ENCODE assay signal across 9 cellular contexts in genomic region chr16:88442435-88442810, GRCh38. TPM values are rescaled to one million over a fixed set of nuclear protein-coding genes. Genes with fewer than 3 reads are reported as not detected.
DNase-seq lines count a peak whose midpoint lies in the region; ATAC-seq, FAIRE-seq and TF ChIP-seq lines count a peak whose summit lies in the region.
"Had no signal": no experiment of that assay in that cellular context is flagged by ENCODE, and none has a peak within 500 bp of the region (broad histone marks: within the 10 kb centered on the region; RNA-seq: fewer than 3 reads in every experiment).

No MANE protein-coding gene starts in this region.

- WGBS in H1 (ENCODE audit: extremely low coverage in 1 of 2, insufficient coverage in 1 of 2, insufficient read length in 1 of 2, insufficient replicate concordance in 2 of 2, low coverage in 1 of 2, low lambda C conversion rate in 2 of 2, missing lambda C conversion rate in 1 of 2), 2 experiments: 90% methylated on average over 8 of the region's 9 CpGs; no CpG with 5 or more reads in 1 of the 2 experiments

- no peaks in the 10 kb centered on the region for H3K36me3 ChIP-seq in H1 (ENCODE audit: control insufficient read depth in 2 of 4, insufficient read depth in 4 of 4, low read length in 3 of 4)
- H3K36me3 ChIP-seq: BE2C had no signal

- no peak for FAIRE-seq in H1 (lab: Jason Lieb, UNC)

- H4K20me1 ChIP-seq in H1 (replicated peaks in 1 of 2; ENCODE audit: control insufficient read depth in 1 of 2, insufficient read depth in 2 of 2, low read length in 2 of 2): no peaks in the 10 kb centered on the region

- H3K4ac ChIP-seq in H1 (replicated peaks; ENCODE audit: insufficient read length, low read depth, low read length): no peak overlapping the region

- no peak for DNase-seq in AG04450 (ENCODE audit: low read depth, low spot score)
- DNase-seq in COLO668 (lab: John Stamatoyannopoulos, UW; ENCODE audit: unreplicated experiment): peak; percentile 23
- DNase-seq in NCI-H345 treated with DMSO at 0.1 percent for 48 hours (lab: John Stamatoyannopoulos, UW; ENCODE audit: unreplicated experiment): peak; percentile 13
- no peak for DNase-seq in H1 (ENCODE audit: low read depth in 1 of 2, low spot score in 2 of 2)
- no peak for DNase-seq in glomerular visceral epithelial cell (ENCODE audit: extremely low spot score)
- no peak for DNase-seq in NOMO-1 (lab: John Stamatoyannopoulos, UW; ENCODE audit: unreplicated experiment in 2 of 2)

- H2BK5ac ChIP-seq in H1 (ENCODE audit: low read depth, low read length): no peak overlapping the region

- peak overlapping the region; percentile 39; the same call in 1 of the 2 replicates for H2BK12ac ChIP-seq in H1 (ENCODE audit: low read depth, low read length)

- no peak overlapping the region for H4K5ac ChIP-seq in H1 (ENCODE audit: insufficient read length, low read depth, low read length)

- H3K9me3 ChIP-seq in AG04450 (ENCODE audit: control insufficient read depth, insufficient read depth, low read length) (no peaks in the 10 kb centered on the region; the same call in 1 of the 2 replicates), H1 (ENCODE audit: insufficient read depth in 2 of 2, low read depth in 1 of 2, low read length in 1 of 2) (no peaks in the 10 kb centered on the region)
- H3K9me3 ChIP-seq: BE2C had no signal

- H2BK120ac ChIP-seq in H1 (replicated peaks; ENCODE audit: low read depth, low read length): no peak overlapping the region

- H3K27me3 ChIP-seq in AG04450 (ENCODE audit: control insufficient read depth, insufficient read depth, low read length): peaks cover 2% of the 10 kb centered on the region
- H3K27me3 ChIP-seq in H1 (replicated peaks in 1 of 4; ENCODE audit: control insufficient read depth in 3 of 4, extremely low read depth in 1 of 4, insufficient read depth in 3 of 4, low read length in 3 of 4): peaks cover 0 to 3% (median 0%) of the 10 kb centered on the region in 4 experiments; a peak in 1 of 7 replicates
- H3K27me3 ChIP-seq: BE2C, SJSA1 had no signal

- POLR2A ChIA-PET in AG04450 (lab: Yijun Ruan, JAX): no interaction called here
- POLR2A ChIA-PET in H1 (lab: Charles Lee; ENCODE audit: partially characterized antibody): no interaction called here

- no peak for TF ChIP-seq EP300 in H1 (IDR thresholded peaks at IDR 0.05; ENCODE audit: borderline replicate concordance in 1 of 2, low read depth in 2 of 2, low read length in 2 of 2)

- H3K79me1 ChIP-seq in H1 (ENCODE audit: low read depth, low read length): no peaks in the 10 kb centered on the region

- ATAC-seq in GM18505 (IDR thresholded peaks at IDR 0.05; ENCODE audit: unreplicated experiment): no peak

- H4K91ac ChIP-seq in H1 (replicated peaks; ENCODE audit: insufficient read length, low read length): no peak overlapping the region

- H3K56ac ChIP-seq in H1 (replicated peaks; ENCODE audit: insufficient read length, low read depth, low read length): no peak overlapping the region

- no peaks in the 10 kb centered on the region for H3K23me2 ChIP-seq in H1 (ENCODE audit: low read depth, low read length)

- TF ChIP-seq RAD21 in H1 (IDR thresholded peaks at IDR 0.05 in 1 of 2, conservative IDR thresholded peaks at IDR 0.05 in 1 of 2; ENCODE audit: low read depth in 2 of 2, low read length in 2 of 2): no peak

- H3K27ac ChIP-seq in AG04450 (ENCODE audit: low read depth, low read length) (no peak overlapping the region), H1 (ENCODE audit: low read depth, low read length) (no peak overlapping the region)
- H3K27ac ChIP-seq: SJSA1 had no signal

- H2AK5ac ChIP-seq in H1 (ENCODE audit: low read depth, low read length): no peak overlapping the region

- peaks cover 0 to 11% (median 1%) of the 10 kb centered on the region in 4 experiments; a peak in 3 of 7 replicates for H3K4me1 ChIP-seq in H1 (replicated peaks in 1 of 4; ENCODE audit: control insufficient read depth in 3 of 4, insufficient read depth in 4 of 4, low read length in 3 of 4)
- H3K4me1 ChIP-seq: BE2C had no signal

- H3K79me2 ChIP-seq in H1 (ENCODE audit: control insufficient read depth in 1 of 2, insufficient read depth in 2 of 2, low read length in 2 of 2): no peaks in the 10 kb centered on the region

- CTCF ChIA-PET in AG04450 (lab: Charles Lee) (no interaction called here), H1 (lab: Charles Lee; ENCODE audit: partially characterized antibody) (interaction anchor here (1.4 kb wide), 1 partner anchor 17 kb away, joined by 5 read pairs; no protein-coding TSS in a partner anchor)

- no peak overlapping the region; a peak in 1 of 4 replicates for H3K4me2 ChIP-seq in H1 (ENCODE audit: insufficient read depth in 1 of 2, low read depth in 2 of 2, low read length in 2 of 2)

- H3K18ac ChIP-seq in H1 (ENCODE audit: extremely low read depth, low read length): no peak overlapping the region; the same call in 1 of the 2 replicates

- no peak overlapping the region for H3K14ac ChIP-seq in H1 (ENCODE audit: insufficient read length)

- TF ChIP-seq POLR2A in H1 (IDR thresholded peaks at IDR 0.05; ENCODE audit: control extremely low read depth in 1 of 2, low read depth in 2 of 2, low read length in 2 of 2) (no peak), GM18505 (IDR thresholded peaks at IDR 0.05; ENCODE audit: borderline replicate concordance, extremely low read depth, insufficient read depth, insufficient read length) (no peak)

- H3K9ac ChIP-seq in H1 (replicated peaks in 1 of 4; ENCODE audit: extremely low read depth in 1 of 4, low read depth in 3 of 4, low read length in 3 of 4): no peak overlapping the region

- TF ChIP-seq CTCF in AG04450 (IDR thresholded peaks at IDR 0.05; ENCODE audit: low read depth, low read length): peak; percentile 4; the same call in 1 of the 2 replicates
- TF ChIP-seq CTCF in H1 (IDR thresholded peaks at IDR 0.05; ENCODE audit: control extremely low read depth in 1 of 3, insufficient read depth in 1 of 3, low read depth in 1 of 3, low read length in 3 of 3): peak in 1 of 3 experiments; percentile 29; a peak in 1 of 4 replicates

- H2AFZ ChIP-seq in H1 (ENCODE audit: low read length): no peak overlapping the region

- no peak overlapping the region for H2BK15ac ChIP-seq in H1 (ENCODE audit: low read length)

- H4K8ac ChIP-seq in H1 (ENCODE audit: extremely low read depth, insufficient read depth, low read length): peak overlapping the region; percentile 25; the same call in 1 of the 2 replicates

- no peak overlapping the region for H3K23ac ChIP-seq in H1 (ENCODE audit: insufficient read length)

- no peak overlapping the region for H3K4me3 ChIP-seq in AG04450 (ENCODE audit: low read depth, low read length)
- H3K4me3 ChIP-seq in H1 (ENCODE audit: extremely low read depth in 1 of 4, insufficient read depth in 2 of 4, low read depth in 3 of 4, low read length in 4 of 4): no peak overlapping the region
- H3K4me3 ChIP-seq: SJSA1 had no signal

- H2BK20ac ChIP-seq in H1 (ENCODE audit: low read length): no peak overlapping the region

TF ChIP-seq in H1, 55 proteins besides CTCF, POLR2A, EP300 and RAD21:
- no peak for TF ChIP-seq POLR2AphosphoS5 (IDR thresholded peaks at IDR 0.05; ENCODE audit: low read depth, low read length)
TF ChIP-seq in H1: peak in this region for 0.

RNA-seq across cellular contexts. Expression of gene ZFPM1, which starts 10.7 kb away (rescaled TPM):
- polyA plus RNA-seq in AG04450 (2011; rRNA removed): 0.20 TPM in 2 replicates
- polyA minus RNA-seq in AG04450 (2011; rRNA and poly(A)+ RNA removed): 0.51 and 0.61 TPM in 2 replicates
- total RNA-seq in H1 (2021; fragmentation: NEBNext Ultra II Directional; extraction: Animal tissue kit (Norgen Biotek cat#: 25700)): 3.4 and 4.8 TPM in 2 replicates
- 0.74 and 1.4 TPM in 2 replicates for polyA plus RNA-seq in H1 (2011; rRNA removed)
- polyA plus RNA-seq in H1 (2011; cell fraction: cytosol; rRNA removed): 1.1 TPM
- polyA plus RNA-seq in H1 (2011; cell fraction: nucleus; rRNA removed): 3.6 TPM
- 1.5 to 3.3 TPM (median 1.9 TPM) in 4 replicates for polyA plus RNA-seq in H1 (2012, experiment 1 of 2)
- polyA plus RNA-seq in H1 (2012, experiment 2 of 2): 1.00 TPM
- 3.1 TPM for polyA plus RNA-seq in H1 (2013, experiment 1 of 2)
- 2.9 TPM for polyA plus RNA-seq in H1 (2013, experiment 2 of 2)
- 0.29 and 0.57 TPM in 2 replicates for polyA minus RNA-seq in H1 (2011; rRNA and poly(A)+ RNA removed)
- polyA minus RNA-seq in H1 (2011; cell fraction: cytosol; rRNA and poly(A)+ RNA removed): 2.8 TPM
- 3.3 TPM for polyA minus RNA-seq in H1 (2011; cell fraction: nucleus; rRNA and poly(A)+ RNA removed)

RNA-seq across cellular contexts. Expression of gene ZNF469, which starts 59.7 kb away (rescaled TPM):
- polyA plus RNA-seq in AG04450 (2011; rRNA removed) (2.2 and 3.7 TPM in 2 replicates), H1 (2011; rRNA removed) (0.30 and 0.53 TPM in 2 replicates)
- polyA minus RNA-seq in AG04450 (2011; rRNA and poly(A)+ RNA removed): 3.3 and 3.4 TPM in 2 replicates
- 1.8 and 2.0 TPM in 2 replicates for total RNA-seq in H1 (2021; fragmentation: NEBNext Ultra II Directional; extraction: Animal tissue kit (Norgen Biotek cat#: 25700))
- 0.23 TPM for polyA plus RNA-seq in H1 (2011; cell fraction: cytosol; rRNA removed)
- polyA plus RNA-seq in H1 (2011; cell fraction: nucleus; rRNA removed): 1.1 TPM
- 0.54 to 0.96 TPM (median 0.90 TPM) in 4 replicates for polyA plus RNA-seq in H1 (2012, experiment 1 of 2)
- polyA plus RNA-seq in H1 (2012, experiment 2 of 2): 0.63 TPM
- polyA plus RNA-seq in H1 (2013, experiment 1 of 2): 0.45 TPM
- polyA plus RNA-seq in H1 (2013, experiment 2 of 2): 0.42 TPM
- 0.32 and 0.41 TPM in 2 replicates for polyA minus RNA-seq in H1 (2011; rRNA and poly(A)+ RNA removed)
- 1.1 TPM for polyA minus RNA-seq in H1 (2011; cell fraction: cytosol; rRNA and poly(A)+ RNA removed)
- polyA minus RNA-seq in H1 (2011; cell fraction: nucleus; rRNA and poly(A)+ RNA removed): 1.5 TPM

Comparison
In these comparisons a context has a peak if more than half of its experiments do, and no peak if none do; other contexts are left out.
1. DNase-seq: peak in COLO668 (single experiment) and NCI-H345 treated with DMSO at 0.1 percent for 48 hours (single experiment); none in AG04450 (single experiment), H1 (0 of 2), glomerular visceral epithelial cell (single experiment) and NOMO-1 (0 of 2).